Comparison of ENCODE assay signal across 1 cellular context in genomic region chr12:107462428-107463332, GRCh38.
A peak's percentile ranks its signal among the peaks of the same experiment; 100 is the strongest.
TF ChIP-seq lines count a peak whose summit lies in the region.

No MANE protein-coding gene starts in this region.

TF ChIP-seq in HEK293, 187 proteins besides CTCF, POLR2A, EP300 and RAD21 (continued from another document and continues in another):
- TF ChIP-seq ZNF362 (tag by site-specific recombination; IDR thresholded peaks at IDR 0.05): no peak
- TF ChIP-seq, protein P1, sequence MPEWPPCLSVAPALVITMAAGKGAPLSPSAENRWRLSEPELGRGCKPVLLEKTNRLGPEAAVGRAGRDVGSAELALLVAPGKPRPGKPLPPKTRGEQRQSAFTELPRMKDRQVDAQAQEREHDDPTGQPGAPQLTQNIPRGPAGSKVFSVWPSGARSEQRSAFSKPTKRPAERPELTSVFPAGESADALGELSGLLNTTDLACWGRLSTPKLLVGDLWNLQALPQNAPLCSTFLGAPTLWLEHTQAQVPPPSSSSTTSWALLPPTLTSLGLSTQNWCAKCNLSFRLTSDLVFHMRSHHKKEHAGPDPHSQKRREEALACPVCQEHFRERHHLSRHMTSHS (tag by site-specific recombination; IDR thresholded peaks at IDR 0.05): no peak
- no peak for TF ChIP-seq IKZF3 (tag by site-specific recombination; IDR thresholded peaks at IDR 0.05)
- no peak for TF ChIP-seq ZNF830 (tag by site-specific recombination; IDR thresholded peaks at IDR 0.05; ENCODE audit: low read depth)
- TF ChIP-seq ZNF521 (tag by site-specific recombination; IDR thresholded peaks at IDR 0.05): no peak
- no peak for TF ChIP-seq ZNF214 (tag by site-specific recombination; IDR thresholded peaks at IDR 0.05; ENCODE audit: borderline replicate concordance)
- no peak for TF ChIP-seq ZXDB (tag by site-specific recombination; IDR thresholded peaks at IDR 0.05)
- no peak for TF ChIP-seq SETDB1 (IDR thresholded peaks at IDR 0.05; ENCODE audit: insufficient read length, low read length)
- TF ChIP-seq ZNF48 (tag by site-specific recombination; IDR thresholded peaks at IDR 0.05): no peak
- no peak for TF ChIP-seq TCF7L2 (IDR thresholded peaks at IDR 0.05; ENCODE audit: borderline replicate concordance, low read depth, low read length)
- TF ChIP-seq ZNF292 (tag by site-specific recombination; IDR thresholded peaks at IDR 0.05; ENCODE audit: borderline replicate concordance, low read depth): no peak
- no peak for TF ChIP-seq ZSCAN18 (tag by site-specific recombination; IDR thresholded peaks at IDR 0.05)
- no peak for TF ChIP-seq KLF1 (tag by site-specific recombination; IDR thresholded peaks at IDR 0.05)
- TF ChIP-seq, protein P2, sequence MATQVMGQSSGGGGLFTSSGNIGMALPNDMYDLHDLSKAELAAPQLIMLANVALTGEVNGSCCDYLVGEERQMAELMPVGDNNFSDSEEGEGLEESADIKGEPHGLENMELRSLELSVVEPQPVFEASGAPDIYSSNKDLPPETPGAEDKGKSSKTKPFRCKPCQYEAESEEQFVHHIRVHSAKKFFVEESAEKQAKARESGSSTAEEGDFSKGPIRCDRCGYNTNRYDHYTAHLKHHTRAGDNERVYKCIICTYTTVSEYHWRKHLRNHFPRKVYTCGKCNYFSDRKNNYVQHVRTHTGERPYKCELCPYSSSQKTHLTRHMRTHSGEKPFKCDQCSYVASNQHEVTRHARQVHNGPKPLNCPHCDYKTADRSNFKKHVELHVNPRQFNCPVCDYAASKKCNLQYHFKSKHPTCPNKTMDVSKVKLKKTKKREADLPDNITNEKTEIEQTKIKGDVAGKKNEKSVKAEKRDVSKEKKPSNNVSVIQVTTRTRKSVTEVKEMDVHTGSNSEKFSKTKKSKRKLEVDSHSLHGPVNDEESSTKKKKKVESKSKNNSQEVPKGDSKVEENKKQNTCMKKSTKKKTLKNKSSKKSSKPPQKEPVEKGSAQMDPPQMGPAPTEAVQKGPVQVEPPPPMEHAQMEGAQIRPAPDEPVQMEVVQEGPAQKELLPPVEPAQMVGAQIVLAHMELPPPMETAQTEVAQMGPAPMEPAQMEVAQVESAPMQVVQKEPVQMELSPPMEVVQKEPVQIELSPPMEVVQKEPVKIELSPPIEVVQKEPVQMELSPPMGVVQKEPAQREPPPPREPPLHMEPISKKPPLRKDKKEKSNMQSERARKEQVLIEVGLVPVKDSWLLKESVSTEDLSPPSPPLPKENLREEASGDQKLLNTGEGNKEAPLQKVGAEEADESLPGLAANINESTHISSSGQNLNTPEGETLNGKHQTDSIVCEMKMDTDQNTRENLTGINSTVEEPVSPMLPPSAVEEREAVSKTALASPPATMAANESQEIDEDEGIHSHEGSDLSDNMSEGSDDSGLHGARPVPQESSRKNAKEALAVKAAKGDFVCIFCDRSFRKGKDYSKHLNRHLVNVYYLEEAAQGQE (tag by site-specific recombination; IDR thresholded peaks at IDR 0.05): no peak
- peak; percentile 43; the same call in 1 of the 2 replicates for TF ChIP-seq ZNF148 (tag by site-specific recombination; IDR thresholded peaks at IDR 0.05; ENCODE audit: borderline replicate concordance)
- no peak; the same call in 1 of the 2 replicates for TF ChIP-seq ZSCAN16 (tag by site-specific recombination; IDR thresholded peaks at IDR 0.05)
- TF ChIP-seq SCRT1 (tag by site-specific recombination; IDR thresholded peaks at IDR 0.05; ENCODE audit: borderline replicate concordance): no peak
- TF ChIP-seq ZNF324 (tag by site-specific recombination; IDR thresholded peaks at IDR 0.05): no peak
- 0 out of 2 replicates have a peak, but pooled peaks have one; percentile 10 for TF ChIP-seq YY2 (tag by site-specific recombination; IDR thresholded peaks at IDR 0.05)
- TF ChIP-seq GLIS2 (tag by site-specific recombination; IDR thresholded peaks at IDR 0.05): no peak
- no peak for TF ChIP-seq ZNF610 (tag by site-specific recombination; IDR thresholded peaks at IDR 0.05; ENCODE audit: borderline replicate concordance)
- peak; percentile 97 for TF ChIP-seq ZNF513 (tag by site-specific recombination; IDR thresholded peaks at IDR 0.05)
- TF ChIP-seq ZNF621 (tag by site-specific recombination; IDR thresholded peaks at IDR 0.05): no peak
- TF ChIP-seq ZNF174 (tag by site-specific recombination; IDR thresholded peaks at IDR 0.05): no peak
- no peak for TF ChIP-seq ZNF776 (tag by site-specific recombination; IDR thresholded peaks at IDR 0.05; ENCODE audit: borderline replicate concordance)
- 0 out of 2 replicates have a peak, but pooled peaks have one; percentile 33 for TF ChIP-seq SALL2 (tag by site-specific recombination; IDR thresholded peaks at IDR 0.05; ENCODE audit: borderline replicate concordance)
- TF ChIP-seq, protein P3, sequence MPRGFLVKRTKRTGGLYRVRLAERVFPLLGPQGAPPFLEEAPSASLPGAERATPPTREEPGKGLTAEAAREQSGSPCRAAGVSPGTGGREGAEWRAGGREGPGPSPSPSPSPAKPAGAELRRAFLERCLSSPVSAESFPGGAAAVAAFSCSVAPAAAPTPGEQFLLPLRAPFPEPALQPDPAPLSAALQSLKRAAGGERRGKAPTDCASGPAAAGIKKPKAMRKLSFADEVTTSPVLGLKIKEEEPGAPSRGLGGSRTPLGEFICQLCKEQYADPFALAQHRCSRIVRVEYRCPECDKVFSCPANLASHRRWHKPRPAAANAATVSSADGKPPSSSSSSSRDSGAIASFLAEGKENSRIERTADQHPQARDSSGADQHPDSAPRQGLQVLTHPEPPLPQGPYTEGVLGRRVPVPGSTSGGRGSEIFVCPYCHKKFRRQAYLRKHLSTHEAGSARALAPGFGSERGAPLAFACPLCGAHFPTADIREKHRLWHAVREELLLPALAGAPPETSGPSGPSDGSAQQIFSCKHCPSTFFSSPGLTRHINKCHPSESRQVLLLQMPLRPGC (tag by site-specific recombination; IDR thresholded peaks at IDR 0.05): no peak
- TF ChIP-seq ZNF548 (tag by site-specific recombination; IDR thresholded peaks at IDR 0.05): no peak
- no peak for TF ChIP-seq ZNF157 (tag by site-specific recombination; IDR thresholded peaks at IDR 0.05)
- TF ChIP-seq, protein P4, sequence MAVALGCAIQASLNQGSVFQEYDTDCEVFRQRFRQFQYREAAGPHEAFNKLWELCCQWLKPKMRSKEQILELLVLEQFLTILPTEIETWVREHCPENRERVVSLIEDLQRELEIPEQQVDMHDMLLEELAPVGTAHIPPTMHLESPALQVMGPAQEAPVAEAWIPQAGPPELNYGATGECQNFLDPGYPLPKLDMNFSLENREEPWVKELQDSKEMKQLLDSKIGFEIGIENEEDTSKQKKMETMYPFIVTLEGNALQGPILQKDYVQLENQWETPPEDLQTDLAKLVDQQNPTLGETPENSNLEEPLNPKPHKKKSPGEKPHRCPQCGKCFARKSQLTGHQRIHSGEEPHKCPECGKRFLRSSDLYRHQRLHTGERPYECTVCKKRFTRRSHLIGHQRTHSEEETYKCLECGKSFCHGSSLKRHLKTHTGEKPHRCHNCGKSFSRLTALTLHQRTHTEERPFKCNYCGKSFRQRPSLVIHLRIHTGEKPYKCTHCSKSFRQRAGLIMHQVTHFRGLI (tag by site-specific recombination; IDR thresholded peaks at IDR 0.05): no peak
- no peak for TF ChIP-seq ZNF19 (tag by site-specific recombination; IDR thresholded peaks at IDR 0.05; ENCODE audit: low read depth)
- TF ChIP-seq ZNF341 (tag by site-specific recombination; IDR thresholded peaks at IDR 0.05; ENCODE audit: low read depth): no peak
- no peak for TF ChIP-seq ZBTB44 (tag by site-specific recombination; IDR thresholded peaks at IDR 0.05)
- no peak for TF ChIP-seq ZNF76 (tag by site-specific recombination; IDR thresholded peaks at IDR 0.05; ENCODE audit: borderline replicate concordance, low read depth)
- TF ChIP-seq, protein P5, sequence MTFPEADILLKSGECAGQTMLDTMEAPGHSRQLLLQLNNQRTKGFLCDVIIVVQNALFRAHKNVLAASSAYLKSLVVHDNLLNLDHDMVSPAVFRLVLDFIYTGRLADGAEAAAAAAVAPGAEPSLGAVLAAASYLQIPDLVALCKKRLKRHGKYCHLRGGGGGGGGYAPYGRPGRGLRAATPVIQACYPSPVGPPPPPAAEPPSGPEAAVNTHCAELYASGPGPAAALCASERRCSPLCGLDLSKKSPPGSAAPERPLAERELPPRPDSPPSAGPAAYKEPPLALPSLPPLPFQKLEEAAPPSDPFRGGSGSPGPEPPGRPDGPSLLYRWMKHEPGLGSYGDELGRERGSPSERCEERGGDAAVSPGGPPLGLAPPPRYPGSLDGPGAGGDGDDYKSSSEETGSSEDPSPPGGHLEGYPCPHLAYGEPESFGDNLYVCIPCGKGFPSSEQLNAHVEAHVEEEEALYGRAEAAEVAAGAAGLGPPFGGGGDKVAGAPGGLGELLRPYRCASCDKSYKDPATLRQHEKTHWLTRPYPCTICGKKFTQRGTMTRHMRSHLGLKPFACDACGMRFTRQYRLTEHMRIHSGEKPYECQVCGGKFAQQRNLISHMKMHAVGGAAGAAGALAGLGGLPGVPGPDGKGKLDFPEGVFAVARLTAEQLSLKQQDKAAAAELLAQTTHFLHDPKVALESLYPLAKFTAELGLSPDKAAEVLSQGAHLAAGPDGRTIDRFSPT (tag by site-specific recombination; IDR thresholded peaks at IDR 0.05): no peak
- TF ChIP-seq ZNF16 (tag by site-specific recombination; IDR thresholded peaks at IDR 0.05; ENCODE audit: low read depth): no peak
- TF ChIP-seq, protein P6, sequence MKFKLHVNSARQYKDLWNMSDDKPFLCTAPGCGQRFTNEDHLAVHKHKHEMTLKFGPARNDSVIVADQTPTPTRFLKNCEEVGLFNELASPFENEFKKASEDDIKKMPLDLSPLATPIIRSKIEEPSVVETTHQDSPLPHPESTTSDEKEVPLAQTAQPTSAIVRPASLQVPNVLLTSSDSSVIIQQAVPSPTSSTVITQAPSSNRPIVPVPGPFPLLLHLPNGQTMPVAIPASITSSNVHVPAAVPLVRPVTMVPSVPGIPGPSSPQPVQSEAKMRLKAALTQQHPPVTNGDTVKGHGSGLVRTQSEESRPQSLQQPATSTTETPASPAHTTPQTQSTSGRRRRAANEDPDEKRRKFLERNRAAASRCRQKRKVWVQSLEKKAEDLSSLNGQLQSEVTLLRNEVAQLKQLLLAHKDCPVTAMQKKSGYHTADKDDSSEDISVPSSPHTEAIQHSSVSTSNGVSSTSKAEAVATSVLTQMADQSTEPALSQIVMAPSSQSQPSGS (tag by site-specific recombination; IDR thresholded peaks at IDR 0.05; ENCODE audit: low read depth): no peak
- TF ChIP-seq ZNF654 (tag by site-specific recombination; IDR thresholded peaks at IDR 0.05; ENCODE audit: low read depth): no peak
- no peak for TF ChIP-seq GFI1B (tag by site-specific recombination; IDR thresholded peaks at IDR 0.05)
- TF ChIP-seq ZNF366 (tag by site-specific recombination; conservative IDR thresholded peaks at IDR 0.05): peak; percentile 62; the same call in 1 of the 2 replicates
- no peak for TF ChIP-seq SP3 (tag by site-specific recombination; IDR thresholded peaks at IDR 0.05)
- no peak for TF ChIP-seq HOXA7 (CRISPR knock-in tag; IDR thresholded peaks at IDR 0.05; ENCODE audit: borderline replicate concordance)
